Comparison of ENCODE assay signal across 8 cellular contexts in genomic region chr1:36322786-36323635, GRCh38. TPM values are rescaled to one million over a fixed set of nuclear protein-coding genes. Genes with fewer than 3 reads are reported as not detected.
DNase-seq lines count a peak whose midpoint lies in the region; ATAC-seq and TF ChIP-seq lines count a peak whose summit lies in the region.

No MANE protein-coding gene starts in this region.

- no peak for TF ChIP-seq CTCF in choroid plexus epithelial cell (conservative IDR thresholded peaks at IDR 0.05; ENCODE audit: low read depth, low read length)
- no peak for TF ChIP-seq CTCF in left lung (IDR thresholded peaks at IDR 0.05)

- H3K27ac Mint-ChIP-seq in stimulated activated naive CD8-positive, alpha-beta T cell treated with anti-CD3 and anti-CD28 coated beads, Interleukin-15, amount 100 ng/mL, for 72 hours = no peak overlapping the region

- DNase-seq in ACHN (peak; percentile 35), choroid plexus epithelial cell (ENCODE audit: low read depth) (peak; percentile 64), left lung (peak; percentile 56 to 90), COLO829 (ENCODE audit: low spot score) (no peak), SW 1271 (lab: John Stamatoyannopoulos, UW) (no peak)
- peak; percentile 46 to 61 for DNase-seq in stimulated activated naive CD8-positive, alpha-beta T cell treated with anti-CD3 and anti-CD28 coated beads, Interleukin-15, amount 100 ng/mL, for 72 hours

- ATAC-seq in GM21381 (IDR thresholded peaks at IDR 0.05; ENCODE audit: unreplicated experiment) = peak; percentile 38
- peak; percentile 50 for ATAC-seq in SK-N-SH treated with all-trans-retinoic acid at 6 μM for 48 hours
- peak; percentile 4 for ATAC-seq in left lung
- ATAC-seq in stimulated activated naive CD8-positive, alpha-beta T cell treated with anti-CD3 and anti-CD28 coated beads, Interleukin-15, amount 100 ng/mL, for 72 hours = peak; percentile 73

- peak overlapping the region; percentile 82 to 86 for H3K27ac ChIP-seq in left lung

- peaks cover 34% of the 10 kb centered on the region for H3K27me3 Mint-ChIP-seq in stimulated activated naive CD8-positive, alpha-beta T cell treated with anti-CD3 and anti-CD28 coated beads, Interleukin-15, amount 100 ng/mL, for 72 hours

- H3K4me3 ChIP-seq in choroid plexus epithelial cell (ENCODE audit: low read depth, low read length) (peak overlapping the region; percentile 84), left lung (peak overlapping the region; percentile 69 to 89)

- H3K9me3 Mint-ChIP-seq in stimulated activated naive CD8-positive, alpha-beta T cell treated with anti-CD3 and anti-CD28 coated beads, Interleukin-15, amount 100 ng/mL, for 72 hours = no peaks in the 10 kb centered on the region

- in situ Hi-C loops in ACHN (cut with HindIII; ENCODE audit: low pct_ligation_motif_present, low pct_unique_long_range_greater_than_20kb, low sequenced_read_pairs) = no loop called here

- peak overlapping the region; percentile 76 to 87 for H3K4me3 Mint-ChIP-seq in stimulated activated naive CD8-positive, alpha-beta T cell treated with anti-CD3 and anti-CD28 coated beads, Interleukin-15, amount 100 ng/mL, for 72 hours

- H3K4me1 ChIP-seq in left lung = peaks cover 12 to 47% of the 10 kb centered on the region in 2 donors

- no peaks in the 10 kb centered on the region for H3K9me3 ChIP-seq in left lung

- peaks cover 0 to 4% of the 10 kb centered on the region in 2 donors for H3K36me3 ChIP-seq in left lung

- intact Hi-C loops in left lung (cut with DNase I) = no loop called here

- peaks cover 0 to 27% of the 10 kb centered on the region in 2 donors for H3K27me3 ChIP-seq in left lung

- H3K4me1 Mint-ChIP-seq in stimulated activated naive CD8-positive, alpha-beta T cell treated with anti-CD3 and anti-CD28 coated beads, Interleukin-15, amount 100 ng/mL, for 72 hours = peaks cover 51% of the 10 kb centered on the region

TF ChIP-seq in SK-N-SH treated with all-trans-retinoic acid at 6 μM for 48 hours, 23 proteins besides CTCF, POLR2A, EP300 and RAD21:
- TF ChIP-seq ESRRG (CRISPR knock-in tag; IDR thresholded peaks at IDR 0.05) = no peak; the same call in 1 of the 2 replicates
- no peak for TF ChIP-seq ZNF8 (CRISPR knock-in tag; IDR thresholded peaks at IDR 0.05)
- TF ChIP-seq ARNTL (CRISPR knock-in tag; IDR thresholded peaks at IDR 0.05; ENCODE audit: borderline replicate concordance, low read depth) = no peak
- no peak for TF ChIP-seq ZNF70 (CRISPR knock-in tag; IDR thresholded peaks at IDR 0.05)
- TF ChIP-seq TSHZ2 (CRISPR knock-in tag; IDR thresholded peaks at IDR 0.05) = no peak
- no peak for TF ChIP-seq GLIS3 (CRISPR knock-in tag; IDR thresholded peaks at IDR 0.05)
- TF ChIP-seq SNAI2 (CRISPR knock-in tag; IDR thresholded peaks at IDR 0.05) = no peak
- TF ChIP-seq OSR1 (CRISPR knock-in tag; IDR thresholded peaks at IDR 0.05) = no peak
- TF ChIP-seq ZFP30 (CRISPR knock-in tag; IDR thresholded peaks at IDR 0.05) = no peak
- no peak for TF ChIP-seq PPARA (CRISPR knock-in tag; IDR thresholded peaks at IDR 0.05; ENCODE audit: borderline replicate concordance)
- no peak for TF ChIP-seq TOX (CRISPR knock-in tag; IDR thresholded peaks at IDR 0.05; ENCODE audit: borderline replicate concordance)
- TF ChIP-seq BACH2 (CRISPR knock-in tag; IDR thresholded peaks at IDR 0.05; ENCODE audit: borderline replicate concordance) = no peak
- TF ChIP-seq ISL1 (CRISPR knock-in tag; IDR thresholded peaks at IDR 0.05) = no peak
- no peak for TF ChIP-seq CSDC2 (CRISPR knock-in tag; IDR thresholded peaks at IDR 0.05)
- TF ChIP-seq POU6F1 (CRISPR knock-in tag; IDR thresholded peaks at IDR 0.05; ENCODE audit: borderline replicate concordance, low read depth) = no peak
- TF ChIP-seq ZNF565 (CRISPR knock-in tag; conservative IDR thresholded peaks at IDR 0.05; ENCODE audit: low read depth) = no peak
- TF ChIP-seq PATZ1 (CRISPR knock-in tag; IDR thresholded peaks at IDR 0.05; ENCODE audit: borderline replicate concordance) = no peak
- TF ChIP-seq ZC3H10 (CRISPR knock-in tag; IDR thresholded peaks at IDR 0.05) = no peak
- TF ChIP-seq ZFP3 (CRISPR knock-in tag; IDR thresholded peaks at IDR 0.05) = no peak
- TF ChIP-seq CREB5 (CRISPR knock-in tag; IDR thresholded peaks at IDR 0.05; ENCODE audit: low read depth) = no peak

RNA-seq across cellular contexts. Expression of gene EVA1B, which starts 0.4 kb away (rescaled TPM):
- 10 to 100 TPM; 34.2 to 34.7 TPM for total RNA-seq in left lung

RNA-seq across cellular contexts. Expression of gene SH3D21, which starts 16.8 kb away (rescaled TPM):
- total RNA-seq in left lung = 10 to 100 TPM in 1 of 2 donors, 1 to 10 TPM in 1; 7.1 to 25.9 TPM

Comparison
In these comparisons a context has a peak if more than half of its experiments do, and no peak if none do; other contexts are left out.
1. DNase-seq: peak in ACHN (single experiment), choroid plexus epithelial cell (single experiment), left lung (2 of 2) and stimulated activated naive CD8-positive, alpha-beta T cell treated with anti-CD3 and anti-CD28 coated beads, Interleukin-15, amount 100 ng/mL, for 72 hours (2 of 2); none in COLO829 (single experiment) and SW 1271 (0 of 2).
2. ATAC-seq: peak in every context shown above with its lines; median percentile 73 in stimulated activated naive CD8-positive, alpha-beta T cell treated with anti-CD3 and anti-CD28 coated beads, Interleukin-15, amount 100 ng/mL, for 72 hours; 50 in SK-N-SH treated with all-trans-retinoic acid at 6 μM for 48 hours; 38 in GM21381; 4 in left lung.